23 cellular contexts compared by ENCODE assay signal in genomic region chr16:49578435-49579024, GRCh38.
"Had no signal": no experiment of that assay in that cellular context is flagged by ENCODE, and none has a peak within 500 bp of the region (broad histone marks: within the 10 kb centered on the region; RNA-seq: fewer than 3 reads in every experiment).

No MANE protein-coding gene starts in this region.

- H3K4me3 Mint-ChIP-seq: activated CD4-positive, alpha-beta memory T cell treated with anti-CD3 and anti-CD28 coated beads, Interleukin-2, amount 10 ng/mL, durations not matched to agents 7 days and 5 days; activated CD4-positive, alpha-beta T cell treated with anti-CD3 and anti-CD28 coated beads, Interleukin-2, amount 10 ng/mL, durations not matched to agents 24 days and 14 days; activated naive CD4-positive, alpha-beta T cell treated with anti-CD3 and anti-CD28 coated beads for 36 hours; activated naive CD8-positive, alpha-beta T cell treated with anti-CD3 and anti-CD28 coated beads, Interleukin-2, amount 10 ng/mL, durations not matched to agents 7 days and 5 days; activated T-cell treated with anti-CD3 and anti-CD28 coated beads, Interleukin-2, amount 50 U/mL, for 72 hours; natural killer cell treated with Interleukin-12 subunit alpha and Interleukin-12 subunit beta and Interleukin-15 and Interleukin-18, amount 100 ng/mL, for 72 hours; stimulated activated effector memory CD8-positive, alpha-beta T cell treated with anti-CD3 and anti-CD28 coated beads, Interleukin-12 subunit alpha, Interleukin-12 subunit beta, amount 100 ng/mL, for 72 hours; T-helper 1 cell treated with Interleukin-12 subunit alpha and Interleukin-12 subunit beta and Interleukin-4 antibody, amounts not matched to agents 30 μg/mL and 1 μg/mL, for 36 hours; type B pancreatic cell had no signal

- H3K4me1 ChIP-seq: prostate gland, vagina had no signal

- H3K4me1 Mint-ChIP-seq: activated CD4-positive, alpha-beta memory T cell treated with anti-CD3 and anti-CD28 coated beads, Interleukin-2, amount 10 ng/mL, durations not matched to agents 7 days and 5 days; activated CD4-positive, alpha-beta T cell treated with anti-CD3 and anti-CD28 coated beads, Interleukin-2, amount 10 ng/mL, durations not matched to agents 24 days and 14 days; activated naive CD8-positive, alpha-beta T cell treated with anti-CD3 and anti-CD28 coated beads, Interleukin-2, amount 10 ng/mL, durations not matched to agents 7 days and 5 days; stimulated activated effector memory CD8-positive, alpha-beta T cell treated with anti-CD3 and anti-CD28 coated beads, Interleukin-12 subunit alpha, Interleukin-12 subunit beta, amount 100 ng/mL, for 72 hours had no signal

- H3K27ac ChIP-seq: right atrium auricular region, stomach, vagina had no signal

- H3K36me3 ChIP-seq: prostate gland, right atrium auricular region, stomach, vagina had no signal

- DNase-seq: activated CD4-positive, alpha-beta memory T cell treated with anti-CD3 and anti-CD28 coated beads, Interleukin-2, amount 10 ng/mL, durations not matched to agents 7 days and 5 days; activated CD4-positive, alpha-beta T cell treated with anti-CD3 and anti-CD28 coated beads, Interleukin-2, amount 10 ng/mL, durations not matched to agents 24 days and 14 days; activated effector memory CD4-positive, alpha-beta T cell treated with Interleukin-2 at 50 U/mL for 16 hours; activated naive CD4-positive, alpha-beta T cell treated with anti-CD3 and anti-CD28 coated beads for 36 hours; activated naive CD8-positive, alpha-beta T cell treated with anti-CD3 and anti-CD28 coated beads, Interleukin-2, amount 10 ng/mL, durations not matched to agents 7 days and 5 days; activated T-cell treated with anti-CD3 and anti-CD28 coated beads, Interleukin-2, amount 50 U/mL, for 72 hours; amniotic stem cell; dermis blood vessel endothelial cell; effector memory CD4-positive, alpha-beta T cell; foreskin melanocyte; hippocampal formation; kidney glomerular epithelial cell; left ventricle myocardium superior; stimulated activated CD4-positive, alpha-beta T cell treated with anti-CD3 and anti-CD28 coated beads, Interleukin-2, amount 100 ng/mL, for 24 hours; stomach; T1000 had no signal

- H3K27ac Mint-ChIP-seq: activated CD4-positive, alpha-beta memory T cell treated with anti-CD3 and anti-CD28 coated beads, Interleukin-2, amount 10 ng/mL, durations not matched to agents 7 days and 5 days; activated CD4-positive, alpha-beta T cell treated with anti-CD3 and anti-CD28 coated beads, Interleukin-2, amount 10 ng/mL, durations not matched to agents 24 days and 14 days; activated naive CD4-positive, alpha-beta T cell treated with anti-CD3 and anti-CD28 coated beads for 36 hours; activated naive CD8-positive, alpha-beta T cell treated with anti-CD3 and anti-CD28 coated beads, Interleukin-2, amount 10 ng/mL, durations not matched to agents 7 days and 5 days; activated T-cell treated with anti-CD3 and anti-CD28 coated beads, Interleukin-2, amount 50 U/mL, for 72 hours; natural killer cell treated with Interleukin-12 subunit alpha and Interleukin-12 subunit beta and Interleukin-15 and Interleukin-18, amount 100 ng/mL, for 72 hours; stimulated activated effector memory CD8-positive, alpha-beta T cell treated with anti-CD3 and anti-CD28 coated beads, Interleukin-12 subunit alpha, Interleukin-12 subunit beta, amount 100 ng/mL, for 72 hours; T-helper 1 cell treated with Interleukin-12 subunit alpha and Interleukin-12 subunit beta and Interleukin-4 antibody, amounts not matched to agents 30 μg/mL and 1 μg/mL, for 36 hours; type B pancreatic cell had no signal

- H3K9me3 ChIP-seq: prostate gland, right atrium auricular region, stomach, vagina had no signal

- H3K27me3 Mint-ChIP-seq: activated CD4-positive, alpha-beta memory T cell treated with anti-CD3 and anti-CD28 coated beads, Interleukin-2, amount 10 ng/mL, durations not matched to agents 7 days and 5 days; activated naive CD8-positive, alpha-beta T cell treated with anti-CD3 and anti-CD28 coated beads, Interleukin-2, amount 10 ng/mL, durations not matched to agents 7 days and 5 days; type B pancreatic cell had no signal

- H3K9me3 Mint-ChIP-seq: activated CD4-positive, alpha-beta memory T cell treated with anti-CD3 and anti-CD28 coated beads, Interleukin-2, amount 10 ng/mL, durations not matched to agents 7 days and 5 days; activated CD4-positive, alpha-beta T cell treated with anti-CD3 and anti-CD28 coated beads, Interleukin-2, amount 10 ng/mL, durations not matched to agents 24 days and 14 days; activated naive CD4-positive, alpha-beta T cell treated with anti-CD3 and anti-CD28 coated beads for 36 hours; activated naive CD8-positive, alpha-beta T cell treated with anti-CD3 and anti-CD28 coated beads, Interleukin-2, amount 10 ng/mL, durations not matched to agents 7 days and 5 days; activated T-cell treated with anti-CD3 and anti-CD28 coated beads, Interleukin-2, amount 50 U/mL, for 72 hours; natural killer cell treated with Interleukin-12 subunit alpha and Interleukin-12 subunit beta and Interleukin-15 and Interleukin-18, amount 100 ng/mL, for 72 hours; stimulated activated effector memory CD8-positive, alpha-beta T cell treated with anti-CD3 and anti-CD28 coated beads, Interleukin-12 subunit alpha, Interleukin-12 subunit beta, amount 100 ng/mL, for 72 hours; T-helper 1 cell treated with Interleukin-12 subunit alpha and Interleukin-12 subunit beta and Interleukin-4 antibody, amounts not matched to agents 30 μg/mL and 1 μg/mL, for 36 hours; type B pancreatic cell had no signal

- H3K27me3 ChIP-seq: right atrium auricular region, stomach, vagina had no signal

- H3K4me3 ChIP-seq: prostate gland, right atrium auricular region, stomach, vagina had no signal

- H3K36me3 Mint-ChIP-seq: activated naive CD8-positive, alpha-beta T cell treated with anti-CD3 and anti-CD28 coated beads, Interleukin-2, amount 10 ng/mL, durations not matched to agents 7 days and 5 days; natural killer cell treated with Interleukin-12 subunit alpha and Interleukin-12 subunit beta and Interleukin-15 and Interleukin-18, amount 100 ng/mL, for 72 hours; stimulated activated effector memory CD8-positive, alpha-beta T cell treated with anti-CD3 and anti-CD28 coated beads, Interleukin-12 subunit alpha, Interleukin-12 subunit beta, amount 100 ng/mL, for 72 hours; type B pancreatic cell had no signal
